In genomic region chr5:154446183-154447073, GRCh38 we compare ENCODE assay signal across 8 cellular contexts. TPM values are rescaled to one million over a fixed set of nuclear protein-coding genes. Genes with fewer than 3 reads are reported as not detected.
DNase-seq lines count a peak whose midpoint lies in the region; ATAC-seq and TF ChIP-seq lines count a peak whose summit lies in the region.

No MANE protein-coding gene starts in this region.

- TF ChIP-seq CTCF in PC-3 (conservative IDR thresholded peaks at IDR 0.05; ENCODE audit: low read depth, low read length), result no peak
- TF ChIP-seq CTCF in transverse colon (IDR thresholded peaks at IDR 0.05), result no peak

- H3K36me3 ChIP-seq in PC-3 (ENCODE audit: low read depth, low read length) (no peaks in the 10 kb centered on the region), transverse colon (peaks cover 0 to 17% (median 1%) of the 10 kb centered on the region in 4 donors)

- H3K9me2 ChIP-seq in PC-3 (replicated peaks; ENCODE audit: low read length), result no peaks in the 10 kb centered on the region

- H3K79me2 ChIP-seq in PC-3 (ENCODE audit: low read length), result peaks cover 44% of the 10 kb centered on the region

- peak overlapping the region; percentile 41 for H3K27ac Mint-ChIP-seq in activated naive CD4-positive, alpha-beta T cell treated with anti-CD3 and anti-CD28 coated beads for 36 hours

- POLR2A ChIA-PET in PC-3 (lab: Charles Lee; ENCODE audit: unreplicated experiment), result no interaction called here

- no peaks in the 10 kb centered on the region for H3K9me3 Mint-ChIP-seq in activated naive CD4-positive, alpha-beta T cell treated with anti-CD3 and anti-CD28 coated beads for 36 hours

- CTCF ChIA-PET in PC-3 (lab: Charles Lee), result no interaction called here
- CTCF ChIA-PET in activated naive CD4-positive, alpha-beta T cell treated with anti-CD3 and anti-CD28 coated beads for 36 hours (lab: Charles Lee), result interaction anchor here (0.6 to 1.9 kb wide), 3 partner anchors 20 to 189 kb away, joined by 3 to 4 read pairs (median 4); no protein-coding TSS in a partner anchor

- 0% methylated on average over 26 of the region's 88 CpGs; no CpG with 5 or more reads in 1 of the 2 donors for WGBS in transverse colon (ENCODE audit: low coverage in 1 of 2), 2 donors

- BruUV-seq in PC-3 (replicated peaks; lab: Mats Ljungman, UMichigan), result no TSS peak

- no peaks in the 10 kb centered on the region for H3K9me3 ChIP-seq in PC-3 (ENCODE audit: low read length)
- H3K9me3 ChIP-seq in transverse colon, result no peaks in the 10 kb centered on the region

- H3K4me3 ChIP-seq in PC-3 (ENCODE audit: low read length) (peak overlapping the region; percentile 97), transverse colon (peak overlapping the region; percentile 89 to 97 (median 96))

- peaks cover 6% of the 10 kb centered on the region; the same call in 1 of the 2 replicates for H4K20me1 ChIP-seq in PC-3 (ENCODE audit: low read length)

- DNase-seq in DMS 273 (lab: John Stamatoyannopoulos, UW; ENCODE audit: unreplicated experiment), result peak; percentile 72
- DNase-seq in DMS 273 treated with DMSO at 0.1 percent for 48 hours (lab: John Stamatoyannopoulos, UW), result no peak
- DNase-seq in PC-3, result peak; percentile 43
- peak; percentile 59 for DNase-seq in activated naive CD4-positive, alpha-beta T cell treated with anti-CD3 and anti-CD28 coated beads for 36 hours
- DNase-seq in globus pallidus (ENCODE audit: low spot score), result peak; percentile 46
- DNase-seq in nucleus accumbens (lab: John Stamatoyannopoulos, UW), result peak in 46 of 56 donors; percentile 9 to 62 (median 34)
- DNase-seq in transverse colon, result peak; percentile 49

- TF ChIP-seq EP300 in transverse colon (IDR thresholded peaks at IDR 0.05; ENCODE audit: low read depth), result no peak

- H3K4me3 Mint-ChIP-seq in activated naive CD4-positive, alpha-beta T cell treated with anti-CD3 and anti-CD28 coated beads for 36 hours, result peak overlapping the region; percentile 84

- in situ Hi-C loops in transverse colon (cut with MboI; ENCODE audit: low pct_ligation_motif_present in 1 of 4, low pct_unique_long_range_greater_than_20kb in 1 of 4, low sequenced_read_pairs in 3 of 4), result no loop called here

- peak overlapping the region; percentile 97 for H3K4me2 ChIP-seq in PC-3 (ENCODE audit: low read length)

- no peaks in the 10 kb centered on the region for H3F3A ChIP-seq in PC-3 (ENCODE audit: low read length, unreplicated experiment)

- ATAC-seq in HG02840 (IDR thresholded peaks at IDR 0.05; ENCODE audit: low FRiP score, unreplicated experiment) (peak; percentile 15), PC-3 (peak; percentile 40)

- H3K27me3 Mint-ChIP-seq in activated naive CD4-positive, alpha-beta T cell treated with anti-CD3 and anti-CD28 coated beads for 36 hours (ENCODE audit: low read depth), result no peaks in the 10 kb centered on the region

- peak overlapping the region; percentile 84 for H2AFZ ChIP-seq in PC-3 (ENCODE audit: low read length)

- intact Hi-C loops in PC-3 (cut with micrococcal nuclease), result no loop called here
- intact Hi-C loops in activated naive CD4-positive, alpha-beta T cell treated with anti-CD3 and anti-CD28 coated beads for 36 hours (cut with micrococcal nuclease), result loop anchor here (2.0 kb wide), 1 partner anchor 68 kb away; no protein-coding TSS in a partner anchor
- intact Hi-C loops in transverse colon (cut with DNase I; ENCODE audit: low total_unique reads), result no loop called here

- H3K4me1 ChIP-seq in PC-3 (ENCODE audit: insufficient read depth, low read length) (peaks cover 14% of the 10 kb centered on the region; the same call in 1 of the 2 replicates), transverse colon (peaks cover 14 to 37% (median 32%) of the 10 kb centered on the region in 4 donors)

- peak overlapping the region; percentile 65 for H3K9ac ChIP-seq in PC-3 (ENCODE audit: low read length)

- H3K27ac ChIP-seq in PC-3 (ENCODE audit: low read length), result no peak overlapping the region
- peak overlapping the region; percentile 87 to 96 (median 94) for H3K27ac ChIP-seq in transverse colon

- H3K4me1 Mint-ChIP-seq in activated naive CD4-positive, alpha-beta T cell treated with anti-CD3 and anti-CD28 coated beads for 36 hours (ENCODE audit: low read depth), result peaks cover 42% of the 10 kb centered on the region

- peaks cover 27% of the 10 kb centered on the region for H3K36me3 Mint-ChIP-seq in activated naive CD4-positive, alpha-beta T cell treated with anti-CD3 and anti-CD28 coated beads for 36 hours (ENCODE audit: low read depth)

- H3K27me3 ChIP-seq in PC-3 (ENCODE audit: low read length) (no peaks in the 10 kb centered on the region), transverse colon (no peaks in the 10 kb centered on the region)

- TF ChIP-seq POLR2A in transverse colon (IDR thresholded peaks at IDR 0.05), result no peak

RNA-seq across cellular contexts. Expression of gene SAP30L, which starts 0.6 kb away (rescaled TPM):
- total RNA-seq in PC-3 (2014; rRNA removed) (17.2 and 36.0 TPM in 2 replicates), transverse colon (10 to 100 TPM; 26.3 to 47.1 (median 33.1) TPM)
- total RNA-seq in activated naive CD4-positive, alpha-beta T cell treated with anti-CD3 and anti-CD28 coated beads for 36 hours, result 10 to 100 TPM; 29.3 to 30.3 TPM

RNA-seq across cellular contexts. Expression of gene HAND1, which starts 31.6 kb away (rescaled TPM):
- total RNA-seq in PC-3 (2014; rRNA removed), result not detected in 2 replicates
- not detected for total RNA-seq in activated naive CD4-positive, alpha-beta T cell treated with anti-CD3 and anti-CD28 coated beads for 36 hours
- 1 to 10 TPM; 6.7 to 8.0 (median 7.4) TPM for total RNA-seq in transverse colon
